In the genomic region with DNA sequence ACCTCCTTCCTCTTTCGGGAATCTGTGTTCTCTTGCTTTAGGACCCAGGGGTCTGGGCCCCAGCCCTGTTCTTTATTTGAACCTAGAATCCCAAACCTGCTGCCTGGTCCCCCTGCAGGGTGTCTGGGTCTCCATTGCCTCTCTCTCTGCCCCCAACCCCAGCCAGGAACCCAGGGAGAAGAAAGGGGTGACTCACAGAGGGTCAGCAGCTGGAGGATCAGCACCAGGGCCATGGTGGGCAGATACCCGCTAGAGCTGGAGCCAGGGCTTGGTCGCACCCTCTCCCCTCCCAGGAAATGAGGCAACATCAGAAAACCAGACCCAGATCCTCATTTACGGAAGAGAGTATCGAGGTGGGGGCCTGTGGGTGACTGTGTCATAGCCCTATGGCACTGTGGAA, we compare ENCODE assay signal across 12 cellular contexts. TPM values are rescaled to one million over a fixed set of nuclear protein-coding genes. Genes with fewer than 3 reads are reported as not detected.
DNase-seq lines count a peak whose midpoint lies in the region; ATAC-seq and TF ChIP-seq lines count a peak whose summit lies in the region.
"Had no signal": no experiment of that assay in that cellular context is flagged by ENCODE, and none has a peak within 500 bp of the region (broad histone marks: within the 10 kb centered on the region; RNA-seq: fewer than 3 reads in every experiment).

A gene with protein sequence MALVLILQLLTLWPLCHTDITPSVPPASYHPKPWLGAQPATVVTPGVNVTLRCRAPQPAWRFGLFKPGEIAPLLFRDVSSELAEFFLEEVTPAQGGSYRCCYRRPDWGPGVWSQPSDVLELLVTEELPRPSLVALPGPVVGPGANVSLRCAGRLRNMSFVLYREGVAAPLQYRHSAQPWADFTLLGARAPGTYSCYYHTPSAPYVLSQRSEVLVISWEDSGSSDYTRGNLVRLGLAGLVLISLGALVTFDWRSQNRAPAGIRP (minus strand): TSS at position 244 of the 400 bp plus-strand sequence. CDS start 11 bp downstream, at position 233.

- H3K27ac Mint-ChIP-seq in Calu3 (ENCODE audit: unreplicated experiment) (peak within 1 kb of the TSS; percentile 3), nephron progenitor cell (no peak within 1 kb of the TSS)
- peak within 1 kb of the TSS; percentile 69 for H3K27ac Mint-ChIP-seq in activated naive CD8-positive, alpha-beta T cell treated with anti-CD3 and anti-CD28 coated beads, Interleukin-2, amount 10 ng/mL, durations not matched to agents 7 days and 5 days

- CTCF ChIA-PET in Calu3 (lab: Charles Lee), result interaction anchor here (0.5 kb wide), 1 partner anchor 260 kb away, joined by 3 read pairs; no protein-coding TSS in a partner anchor

- H3K9me3 Mint-ChIP-seq in Calu3 (ENCODE audit: low read depth, unreplicated experiment) (no peaks in the 10 kb centered on the region), nephron progenitor cell (no peaks in the 10 kb centered on the region)
- H3K9me3 Mint-ChIP-seq in activated naive CD8-positive, alpha-beta T cell treated with anti-CD3 and anti-CD28 coated beads, Interleukin-2, amount 10 ng/mL, durations not matched to agents 7 days and 5 days, result no peaks in the 10 kb centered on the region

- H3K4me3 Mint-ChIP-seq in Calu3 (ENCODE audit: low read depth, unreplicated experiment) (peak within 1 kb of the TSS; percentile 24), nephron progenitor cell (peak within 1 kb of the TSS; percentile 98)
- peak within 1 kb of the TSS; percentile 16 for H3K4me3 Mint-ChIP-seq in activated naive CD8-positive, alpha-beta T cell treated with anti-CD3 and anti-CD28 coated beads, Interleukin-2, amount 10 ng/mL, durations not matched to agents 7 days and 5 days

- intact Hi-C loops in Calu3 (cut with micrococcal nuclease; ENCODE audit: unreplicated experiment) (no loop called here), Right ventricle myocardium inferior (cut with DNase I) (loop anchor here (10.0 kb wide), 1 partner anchor 226 kb away; no protein-coding TSS in a partner anchor)

- DNase-seq in Calu3 (no peak), M059J (ENCODE audit: low read depth) (peak; percentile 31), nephron progenitor cell (no peak), AG08395 (ENCODE audit: low spot score) (no peak), Right ventricle myocardium inferior (ENCODE audit: missing footprints) (no peak)
- DNase-seq in activated naive CD8-positive, alpha-beta T cell treated with anti-CD3 and anti-CD28 coated beads, Interleukin-2, amount 10 ng/mL, durations not matched to agents 7 days and 5 days, result no peak
- no peak for DNase-seq in activated effector memory CD4-positive, alpha-beta T cell treated with anti-CD3 and anti-CD28 coated beads, Interleukin-2, amount 50 U/mL, for 16 hours
- DNase-seq: NCI-H1930, testis had no signal

- no TSS peak for BruUV-seq in Calu3 (replicated peaks; lab: Mats Ljungman, UMichigan)

- peaks cover 34% of the 10 kb centered on the region for H3K36me3 Mint-ChIP-seq in Calu3 (ENCODE audit: insufficient read depth, unreplicated experiment)
- peaks cover 3% of the 10 kb centered on the region for H3K36me3 Mint-ChIP-seq in activated naive CD8-positive, alpha-beta T cell treated with anti-CD3 and anti-CD28 coated beads, Interleukin-2, amount 10 ng/mL, durations not matched to agents 7 days and 5 days
- peaks cover 3% of the 10 kb centered on the region for H3K36me3 Mint-ChIP-seq in nephron progenitor cell (ENCODE audit: low read depth)

- peaks cover 22% of the 10 kb centered on the region for H3K4me1 Mint-ChIP-seq in Calu3 (ENCODE audit: low read depth, unreplicated experiment)
- H3K4me1 Mint-ChIP-seq in activated naive CD8-positive, alpha-beta T cell treated with anti-CD3 and anti-CD28 coated beads, Interleukin-2, amount 10 ng/mL, durations not matched to agents 7 days and 5 days, result peaks cover 15% of the 10 kb centered on the region
- peaks cover 22% of the 10 kb centered on the region for H3K4me1 Mint-ChIP-seq in nephron progenitor cell

- TF ChIP-seq CTCF in Calu3 (IDR thresholded peaks at IDR 0.05; ENCODE audit: unreplicated experiment) (no peak), nephron progenitor cell (IDR thresholded peaks at IDR 0.05) (no peak)

- no peak for ATAC-seq in activated naive CD8-positive, alpha-beta T cell treated with anti-CD3 and anti-CD28 coated beads, Interleukin-2, amount 10 ng/mL, durations not matched to agents 7 days and 5 days (ENCODE audit: low read depth)
- ATAC-seq in HG02571 (IDR thresholded peaks at IDR 0.05; ENCODE audit: unreplicated experiment) (no peak), Right ventricle myocardium inferior (no peak)

- H3K27me3 Mint-ChIP-seq in Calu3 (ENCODE audit: unreplicated experiment) (peaks cover 16% of the 10 kb centered on the region), nephron progenitor cell (ENCODE audit: low read depth, poor library complexity) (peaks cover 47% of the 10 kb centered on the region)
- H3K27me3 Mint-ChIP-seq in activated naive CD8-positive, alpha-beta T cell treated with anti-CD3 and anti-CD28 coated beads, Interleukin-2, amount 10 ng/mL, durations not matched to agents 7 days and 5 days, result peaks cover 4% of the 10 kb centered on the region

- POLR2A ChIA-PET in activated naive CD8-positive, alpha-beta T cell treated with anti-CD3 and anti-CD28 coated beads, Interleukin-2, amount 10 ng/mL, durations not matched to agents 7 days and 5 days (lab: Charles Lee), result no interaction called here

RNA-seq across cellular contexts. Expression of the gene that starts here (rescaled TPM):
- total RNA-seq in Calu3 (2022), result 0.54 and 0.64 TPM in 2 replicates
- total RNA-seq in M059J (2014; rRNA removed; shearing (Covaris generic)), result not detected in 2 replicates
- 1 to 10 TPM in 1 of 2 experiments, under 1 TPM in 1; 0.96 to 1.5 TPM for total RNA-seq in activated naive CD8-positive, alpha-beta T cell treated with anti-CD3 and anti-CD28 coated beads, Interleukin-2, amount 10 ng/mL, durations not matched to agents 7 days and 5 days
- 0.70 TPM for total RNA-seq in Right ventricle myocardium inferior
- total RNA-seq: lung microvascular endothelial cell, SJSA1 had no signal

Comparison
In these comparisons a context has a peak if more than half of its experiments do, and no peak if none do; other contexts are left out.
1. Peak in DNase-seq in M059J; RNA of the gene not detected or under 1 TPM.
2. H3K4me3 Mint-ChIP-seq: peak in every context shown above with its lines; median percentile 98 in nephron progenitor cell; 24 in Calu3; 16 in activated naive CD8-positive, alpha-beta T cell treated with anti-CD3 and anti-CD28 coated beads, Interleukin-2, amount 10 ng/mL, durations not matched to agents 7 days and 5 days.